ENCODE assay signal across 1 cellular context in the genomic region with DNA sequence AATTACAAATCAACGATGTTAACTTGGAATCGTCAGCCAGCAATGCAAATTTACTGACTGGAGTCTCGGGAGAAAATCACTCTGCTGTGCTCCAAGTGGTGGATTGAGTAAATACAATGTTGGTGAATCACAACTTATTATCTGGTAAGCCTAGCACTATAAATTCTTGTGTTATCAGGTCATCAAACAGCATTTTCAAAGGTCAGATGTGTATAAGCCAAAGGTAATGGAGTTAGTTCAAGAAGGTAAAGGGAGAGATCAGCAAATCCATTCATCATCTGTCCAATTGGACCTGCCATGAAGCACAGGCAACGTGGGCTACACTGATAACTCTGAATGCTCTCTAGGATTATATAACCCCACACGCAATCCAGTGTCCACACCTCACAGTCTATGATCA.
A peak's percentile ranks its signal among the peaks of the same experiment; 100 is the strongest.
TF ChIP-seq lines count a peak whose summit lies in the region.

No MANE protein-coding gene starts in this region.

TF ChIP-seq in endothelial cell of umbilical vein, 7 proteins besides CTCF, POLR2A, EP300 and RAD21:
- TF ChIP-seq JUN (IDR thresholded peaks at IDR 0.05; ENCODE audit: borderline replicate concordance, insufficient read depth, insufficient read length, low read depth) (peak; percentile 48), POLR2AphosphoS5 (IDR thresholded peaks at IDR 0.05; ENCODE audit: insufficient read depth, low read depth, low read length) (peak; percentile 43), GATA2 (IDR thresholded peaks at IDR 0.05; ENCODE audit: insufficient read depth, insufficient read length, low read depth, low read length) (peak; percentile 81), FOS (IDR thresholded peaks at IDR 0.05; ENCODE audit: borderline replicate concordance, insufficient read depth, low read length) (peak; percentile 12), EZH2 (IDR thresholded peaks at IDR 0.05; ENCODE audit: borderline replicate concordance, low read depth, low read length, severe bottlenecking) (no peak)
